Comparison of ENCODE assay signal across 12 cellular contexts in the genomic region with DNA sequence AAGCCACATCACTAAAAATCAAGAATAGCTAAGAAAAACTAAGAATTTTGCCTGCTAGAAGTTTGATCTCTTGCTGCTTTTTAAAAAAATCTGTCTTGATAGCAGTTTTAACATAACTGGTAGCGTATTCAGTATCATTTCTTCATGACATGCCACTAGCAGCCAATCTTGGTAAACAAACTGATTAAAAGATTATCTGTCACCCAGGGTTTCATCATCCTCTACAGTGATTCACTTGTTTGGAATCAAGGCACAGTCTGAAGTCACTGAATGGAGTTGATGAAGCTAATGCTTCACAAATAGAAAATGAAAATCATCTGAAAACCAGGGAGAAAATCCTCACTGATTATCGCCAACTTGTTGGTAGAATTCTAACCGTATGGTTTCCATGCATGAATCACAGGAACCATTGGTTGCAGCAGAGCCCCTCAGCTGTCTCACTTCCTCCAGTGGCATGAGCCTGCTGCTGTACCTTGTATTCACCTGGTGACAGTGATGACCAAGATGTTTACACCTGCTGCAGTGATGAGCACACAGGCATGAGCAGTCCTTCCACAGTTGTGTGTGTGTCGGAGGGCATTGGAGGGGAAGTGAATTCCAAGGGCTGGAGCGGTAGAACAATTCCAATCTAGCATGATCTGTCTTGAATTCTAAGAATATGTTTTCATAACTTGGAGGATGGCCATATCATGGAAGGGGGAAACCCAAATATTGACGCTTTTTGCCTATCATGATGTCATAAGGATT.
DNase-seq lines count a peak whose midpoint lies in the region; ATAC-seq and TF ChIP-seq lines count a peak whose summit lies in the region.
"Had no signal": no experiment of that assay in that cellular context is flagged by ENCODE, and none has a peak within 500 bp of the region (broad histone marks: within the 10 kb centered on the region; RNA-seq: fewer than 3 reads in every experiment).

No MANE protein-coding gene starts in this region.

- H3K4me1 ChIP-seq in stomach, result peaks cover 0 to 38% (median 14%) of the 10 kb centered on the region in 4 donors

- ATAC-seq in activated CD4-positive, alpha-beta T cell treated with anti-CD3 and anti-CD28 coated beads for 36 hours, result peak; percentile 55
- no peak for ATAC-seq in HG02623 (IDR thresholded peaks at IDR 0.05; ENCODE audit: unreplicated experiment)
- ATAC-seq in GM19397 (IDR thresholded peaks at IDR 0.05; ENCODE audit: unreplicated experiment), result no peak
- ATAC-seq in HG03520 (IDR thresholded peaks at IDR 0.05; ENCODE audit: unreplicated experiment), result no peak
- ATAC-seq: activated T-cell treated with anti-CD3 and anti-CD28 coated beads, Interleukin-2, amount 50 U/mL, for 4 hours had no signal

- H3K36me3 Mint-ChIP-seq in activated CD4-positive, alpha-beta T cell treated with anti-CD3 and anti-CD28 coated beads for 36 hours (ENCODE audit: low read depth), result no peaks in the 10 kb centered on the region
- H3K36me3 Mint-ChIP-seq in activated CD4-positive, alpha-beta T cell treated with anti-CD3 and anti-CD28 coated beads, Interleukin-2, amount 10 ng/mL, durations not matched to agents 7 days and 5 days (ENCODE audit: low read depth), result no peaks in the 10 kb centered on the region

- intact Hi-C loops in activated CD4-positive, alpha-beta T cell treated with anti-CD3 and anti-CD28 coated beads for 36 hours (cut with DNase I, micrococcal nuclease), result no loop called here
- intact Hi-C loops in stomach (cut with DNase I; ENCODE audit: low total_unique reads), result no loop called here

- TF ChIP-seq POLR2A in stomach (IDR thresholded peaks at IDR 0.05), result no peak

- no peaks in the 10 kb centered on the region for H3K27me3 Mint-ChIP-seq in activated CD4-positive, alpha-beta T cell treated with anti-CD3 and anti-CD28 coated beads for 36 hours
- no peaks in the 10 kb centered on the region for H3K27me3 Mint-ChIP-seq in activated CD4-positive, alpha-beta T cell treated with anti-CD3 and anti-CD28 coated beads, Interleukin-2, amount 10 ng/mL, durations not matched to agents 7 days and 5 days

- POLR2A ChIA-PET in activated CD4-positive, alpha-beta T cell treated with anti-CD3 and anti-CD28 coated beads for 36 hours (lab: Charles Lee), result no interaction called here
- POLR2A ChIA-PET in activated CD4-positive, alpha-beta T cell treated with anti-CD3 and anti-CD28 coated beads, Interleukin-2, amount 10 ng/mL, durations not matched to agents 7 days and 5 days (lab: Charles Lee), result no interaction called here

- TF ChIP-seq CTCF in fibroblast of the aortic adventitia (IDR thresholded peaks at IDR 0.05; ENCODE audit: insufficient read depth, low read length), result no peak
- TF ChIP-seq CTCF in stomach (IDR thresholded peaks at IDR 0.05), result no peak

- DNase-seq in activated CD4-positive, alpha-beta T cell treated with anti-CD3 and anti-CD28 coated beads for 36 hours, result peak; percentile 5
- no peak for DNase-seq in activated CD4-positive, alpha-beta T cell treated with anti-CD3 and anti-CD28 coated beads, Interleukin-2, amount 10 ng/mL, durations not matched to agents 7 days and 5 days
- DNase-seq in RPMI7951 (ENCODE audit: low read depth), result peak; percentile 3
- peak; percentile 77 for DNase-seq in fibroblast of the aortic adventitia (ENCODE audit: low read depth)
- DNase-seq in stomach, result no peak
- DNase-seq: activated T-cell treated with anti-CD3 and anti-CD28 coated beads, Interleukin-2, amount 50 U/mL, for 4 hours; NCI-H2227 treated with DMSO at 0.1 percent for 48 hours; stimulated activated CD8-positive, alpha-beta memory T cell treated with anti-CD3 and anti-CD28 coated beads, Interleukin-4, amount 100 ng/mL, for 48 hours had no signal

- no peak overlapping the region for H3K27ac Mint-ChIP-seq in activated CD4-positive, alpha-beta T cell treated with anti-CD3 and anti-CD28 coated beads for 36 hours
- no peak overlapping the region for H3K27ac Mint-ChIP-seq in activated CD4-positive, alpha-beta T cell treated with anti-CD3 and anti-CD28 coated beads, Interleukin-2, amount 10 ng/mL, durations not matched to agents 7 days and 5 days
- H3K27ac Mint-ChIP-seq: T-helper 1 cell treated with Interleukin-12 subunit alpha and Interleukin-12 subunit beta and Interleukin-4 antibody, amounts not matched to agents 30 μg/mL and 1 μg/mL, for 36 hours had no signal

- peak overlapping the region in 3 of 5 donors; percentile 9 to 57 (median 38) for H3K27ac ChIP-seq in stomach

- no peak overlapping the region for H3K4me3 Mint-ChIP-seq in activated CD4-positive, alpha-beta T cell treated with anti-CD3 and anti-CD28 coated beads for 36 hours
- H3K4me3 Mint-ChIP-seq in activated CD4-positive, alpha-beta T cell treated with anti-CD3 and anti-CD28 coated beads, Interleukin-2, amount 10 ng/mL, durations not matched to agents 7 days and 5 days, result no peak overlapping the region
- H3K4me3 Mint-ChIP-seq: activated T-cell treated with anti-CD3 and anti-CD28 coated beads, Interleukin-2, amount 50 U/mL, for 4 hours; T-helper 1 cell treated with Interleukin-12 subunit alpha and Interleukin-12 subunit beta and Interleukin-4 antibody, amounts not matched to agents 30 μg/mL and 1 μg/mL, for 36 hours had no signal

- no peak for TF ChIP-seq EP300 in stomach (IDR thresholded peaks at IDR 0.05)

- 63 to 74% (median 70%) methylated on average over 6 of the region's 6 CpGs for WGBS in stomach, 5 donors

- CTCF ChIA-PET in activated CD4-positive, alpha-beta T cell treated with anti-CD3 and anti-CD28 coated beads for 36 hours (lab: Charles Lee), result interaction anchor here (1.6 kb wide), 1 partner anchor 13 kb away, joined by 3 read pairs; no protein-coding TSS in a partner anchor
- CTCF ChIA-PET in activated CD4-positive, alpha-beta T cell treated with anti-CD3 and anti-CD28 coated beads, Interleukin-2, amount 10 ng/mL, durations not matched to agents 7 days and 5 days (lab: Charles Lee), result interaction anchor here (0.7 kb wide), 1 partner anchor 180 kb away, joined by 3 read pairs; no protein-coding TSS in a partner anchor

- H3K27me3 ChIP-seq in stomach, result no peaks in the 10 kb centered on the region

- H3K36me3 ChIP-seq in stomach, result no peaks in the 10 kb centered on the region

- H3K4me3 ChIP-seq in fibroblast of the aortic adventitia (ENCODE audit: low read depth, low read length) (no peak overlapping the region), stomach (no peak overlapping the region)

- peaks cover 12% of the 10 kb centered on the region for H3K4me1 Mint-ChIP-seq in activated CD4-positive, alpha-beta T cell treated with anti-CD3 and anti-CD28 coated beads for 36 hours
- H3K4me1 Mint-ChIP-seq in activated CD4-positive, alpha-beta T cell treated with anti-CD3 and anti-CD28 coated beads, Interleukin-2, amount 10 ng/mL, durations not matched to agents 7 days and 5 days, result no peaks in the 10 kb centered on the region

- H3K9me3 Mint-ChIP-seq in activated CD4-positive, alpha-beta T cell treated with anti-CD3 and anti-CD28 coated beads for 36 hours (ENCODE audit: low read depth), result no peaks in the 10 kb centered on the region
- H3K9me3 Mint-ChIP-seq in activated CD4-positive, alpha-beta T cell treated with anti-CD3 and anti-CD28 coated beads, Interleukin-2, amount 10 ng/mL, durations not matched to agents 7 days and 5 days, result no peaks in the 10 kb centered on the region
- H3K9me3 Mint-ChIP-seq: activated T-cell treated with anti-CD3 and anti-CD28 coated beads, Interleukin-2, amount 50 U/mL, for 4 hours; T-helper 1 cell treated with Interleukin-12 subunit alpha and Interleukin-12 subunit beta and Interleukin-4 antibody, amounts not matched to agents 30 μg/mL and 1 μg/mL, for 36 hours had no signal

- no peaks in the 10 kb centered on the region for H3K9me3 ChIP-seq in stomach

Comparison
In these comparisons a context has a peak if more than half of its experiments do, and no peak if none do; other contexts are left out.
1. DNase-seq: peak in activated CD4-positive, alpha-beta T cell treated with anti-CD3 and anti-CD28 coated beads for 36 hours (single experiment), RPMI7951 (single experiment) and fibroblast of the aortic adventitia (single experiment); none in activated CD4-positive, alpha-beta T cell treated with anti-CD3 and anti-CD28 coated beads, Interleukin-2, amount 10 ng/mL, durations not matched to agents 7 days and 5 days (single experiment) and stomach (single experiment).